32 cellular contexts compared by ENCODE assay signal in the genomic region with DNA sequence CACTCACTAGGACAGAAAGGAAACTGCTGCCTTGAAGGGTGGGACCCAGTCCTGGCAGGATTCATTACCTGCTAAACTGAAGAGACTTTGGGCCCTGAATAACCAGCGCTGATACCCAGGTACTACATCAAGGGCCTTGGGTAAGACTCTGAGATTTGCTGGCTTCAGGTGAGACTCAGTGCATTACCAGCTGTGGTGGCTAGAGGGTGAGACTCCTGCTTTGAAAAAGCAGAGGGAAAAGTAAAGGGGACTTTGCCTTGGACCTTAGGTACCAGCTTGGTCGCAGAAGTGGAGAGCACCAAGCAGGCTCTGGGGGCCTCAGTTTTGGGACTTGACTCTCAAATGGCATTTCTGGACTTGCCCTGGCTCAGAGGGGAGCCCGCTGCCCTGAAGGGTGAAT.
"Had no signal": no experiment of that assay in that cellular context is flagged by ENCODE, and none has a peak within 500 bp of the region (broad histone marks: within the 10 kb centered on the region; RNA-seq: fewer than 3 reads in every experiment).

No MANE protein-coding gene starts in this region.

- H3K36me3 ChIP-seq: adrenal gland, brain microvascular endothelial cell, breast epithelium, WERI-Rb-1 had no signal

- H3K4me1 Mint-ChIP-seq: activated B cell treated with CpG ODN at 0.5 μM for 24 hours; activated CD4-positive, alpha-beta T cell treated with anti-CD3 and anti-CD28 coated beads, Interleukin-2, amount 10 ng/mL, durations not matched to agents 24 days and 14 days; activated naive CD8-positive, alpha-beta T cell treated with anti-CD3 and anti-CD28 coated beads for 36 hours; activated T-helper 17 cell treated with anti-CD3 and anti-CD28 coated beads, Interleukin-2, amount 50 U/mL, for 72 hours; T-cell; T-helper 17 cell had no signal

- DNase-seq: activated B cell treated with CpG ODN at 0.5 μM for 24 hours; activated CD4-positive, alpha-beta memory T cell treated with anti-CD3 and anti-CD28 coated beads for 36 hours; activated CD4-positive, alpha-beta T cell treated with anti-CD3 and anti-CD28 coated beads for 4 hours; activated CD4-positive, alpha-beta T cell treated with anti-CD3 and anti-CD28 coated beads, Interleukin-2, amount 10 ng/mL, durations not matched to agents 24 days and 14 days; activated CD4-positive, alpha-beta T cell treated with anti-CD3 and anti-CD28 coated beads, Interleukin-2, amount 50 U/mL, for 1 hour; activated CD4-positive, alpha-beta T cell treated with anti-CD3 and anti-CD28 coated beads, Interleukin-2, amount 50 U/mL, for 4 hours; activated CD4-positive, CD25-positive, alpha-beta regulatory T cell treated with anti-CD3 and anti-CD28 coated beads, Interleukin-2, amount 50 U/mL, for 72 hours; activated CD8-positive, alpha-beta memory T cell treated with anti-CD3 and anti-CD28 coated beads, Interleukin-2, amount 50 U/mL, for 4 hours; activated CD8-positive, alpha-beta T cell treated with anti-CD3 and anti-CD28 coated beads for 36 hours; activated effector memory CD4-positive, alpha-beta T cell treated with anti-CD3 and anti-CD28 coated beads, Interleukin-2, amount 50 U/mL, for 16 hours; activated gamma-delta T cell treated with Interleukin-2 at 50 U/mL for 16 hours; activated naive CD4-positive, alpha-beta T cell; activated naive CD4-positive, alpha-beta T cell treated with anti-CD3 and anti-CD28 coated beads for 36 hours; activated naive CD4-positive, alpha-beta T cell treated with anti-CD3 and anti-CD28 coated beads, Interleukin-2, amount 50 U/mL, for 16 hours; activated naive CD8-positive, alpha-beta T cell treated with anti-CD3 and anti-CD28 coated beads for 36 hours; activated T-cell treated with anti-CD3 and anti-CD28 coated beads for 4 hours; activated T-cell treated with anti-CD3 and anti-CD28 coated beads, Interleukin-2, amount 50 U/mL, for 1 hour; activated T-cell treated with anti-CD3 and anti-CD28 coated beads, Interleukin-2, amount 50 U/mL, for 4 hours; activated T-cell treated with anti-CD3 and anti-CD28 coated beads, Interleukin-2, amount 50 U/mL, for 72 hours; adrenal gland; amniotic stem cell; aorta; body of pancreas; brain microvascular endothelial cell; central memory CD4-positive, alpha-beta T cell; T-cell; T-helper 17 cell; WERI-Rb-1 had no signal

- H3K27ac ChIP-seq: adrenal gland, body of pancreas, brain microvascular endothelial cell, breast epithelium, WERI-Rb-1 had no signal

- H3K36me3 Mint-ChIP-seq: activated CD4-positive, alpha-beta memory T cell treated with anti-CD3 and anti-CD28 coated beads for 36 hours; T-cell had no signal

- H3K4me3 ChIP-seq: adrenal gland, body of pancreas, breast epithelium had no signal

- H3K27me3 ChIP-seq: adrenal gland, body of pancreas, brain microvascular endothelial cell, breast epithelium had no signal

- H3K4me3 Mint-ChIP-seq: activated B cell treated with CpG ODN at 0.5 μM for 24 hours; activated CD4-positive, alpha-beta memory T cell treated with anti-CD3 and anti-CD28 coated beads for 36 hours; activated CD4-positive, alpha-beta T cell treated with anti-CD3 and anti-CD28 coated beads, Interleukin-2, amount 10 ng/mL, durations not matched to agents 24 days and 14 days; activated CD8-positive, alpha-beta T cell treated with anti-CD3 and anti-CD28 coated beads for 36 hours; activated naive CD4-positive, alpha-beta T cell treated with anti-CD3 and anti-CD28 coated beads for 36 hours; activated naive CD8-positive, alpha-beta T cell treated with anti-CD3 and anti-CD28 coated beads for 36 hours; activated T-cell treated with anti-CD3 and anti-CD28 coated beads, Interleukin-2, amount 50 U/mL, for 4 hours; activated T-cell treated with anti-CD3 and anti-CD28 coated beads, Interleukin-2, amount 50 U/mL, for 72 hours; activated T-helper 1 cell treated with anti-CD3 and anti-CD28 coated beads, Interleukin-12 subunit alpha, Interleukin-12 subunit beta, Interleukin-2, Interleukin-4 antibody, amounts not matched to agents 30 ng/mL and 10 ng/mL and 1 ng/mL, durations not matched to agents 14 hours and 24 hours and 36 hours; activated T-helper 17 cell treated with anti-CD3 and anti-CD28 coated beads, Interleukin-2, amount 50 U/mL, for 72 hours; T-cell; T-helper 17 cell had no signal

- H3K9me3 ChIP-seq: body of pancreas had no signal

- ATAC-seq: activated CD8-positive, alpha-beta T cell treated with anti-CD3 and anti-CD28 coated beads for 36 hours; activated naive CD4-positive, alpha-beta T cell treated with anti-CD3 and anti-CD28 coated beads, Interleukin-2, amount 50 U/mL, for 72 hours; activated T-cell treated with anti-CD3 and anti-CD28 coated beads, Interleukin-2, amount 50 U/mL, for 4 hours; activated T-cell treated with anti-CD3 and anti-CD28 coated beads, Interleukin-2, amount 50 U/mL, for 72 hours; activated T-helper 17 cell treated with anti-CD3 and anti-CD28 coated beads, Interleukin-2, amount 50 U/mL, for 72 hours; body of pancreas; T-cell; T-helper 17 cell had no signal

- H3K27ac Mint-ChIP-seq: activated B cell treated with CpG ODN at 0.5 μM for 24 hours; activated CD4-positive, alpha-beta memory T cell treated with anti-CD3 and anti-CD28 coated beads for 36 hours; activated CD4-positive, alpha-beta T cell treated with anti-CD3 and anti-CD28 coated beads, Interleukin-2, amount 10 ng/mL, durations not matched to agents 24 days and 14 days; activated CD8-positive, alpha-beta T cell treated with anti-CD3 and anti-CD28 coated beads for 36 hours; activated naive CD4-positive, alpha-beta T cell treated with anti-CD3 and anti-CD28 coated beads for 36 hours; activated naive CD4-positive, alpha-beta T cell treated with anti-CD3 and anti-CD28 coated beads, Interleukin-2, amount 50 U/mL, for 72 hours; activated naive CD8-positive, alpha-beta T cell treated with anti-CD3 and anti-CD28 coated beads for 36 hours; activated T-cell treated with anti-CD3 and anti-CD28 coated beads, Interleukin-2, amount 50 U/mL, for 72 hours; activated T-helper 1 cell treated with anti-CD3 and anti-CD28 coated beads, Interleukin-12 subunit alpha, Interleukin-12 subunit beta, Interleukin-2, Interleukin-4 antibody, amounts not matched to agents 30 ng/mL and 10 ng/mL and 1 ng/mL, durations not matched to agents 14 hours and 24 hours and 36 hours; activated T-helper 17 cell treated with anti-CD3 and anti-CD28 coated beads, Interleukin-2, amount 50 U/mL, for 72 hours; T-cell; T-helper 17 cell had no signal

- H3K27me3 Mint-ChIP-seq: activated B cell treated with CpG ODN at 0.5 μM for 24 hours; activated CD4-positive, alpha-beta memory T cell treated with anti-CD3 and anti-CD28 coated beads for 36 hours; activated CD4-positive, alpha-beta T cell treated with anti-CD3 and anti-CD28 coated beads, Interleukin-2, amount 10 ng/mL, durations not matched to agents 24 days and 14 days; activated CD8-positive, alpha-beta T cell treated with anti-CD3 and anti-CD28 coated beads for 36 hours; activated naive CD8-positive, alpha-beta T cell treated with anti-CD3 and anti-CD28 coated beads for 36 hours; activated T-helper 17 cell treated with anti-CD3 and anti-CD28 coated beads, Interleukin-2, amount 50 U/mL, for 72 hours; T-cell; T-helper 17 cell had no signal

- H3K4me1 ChIP-seq: adrenal gland, body of pancreas, breast epithelium had no signal
